Comparison of ENCODE assay signal across 26 cellular contexts in the genomic region with DNA sequence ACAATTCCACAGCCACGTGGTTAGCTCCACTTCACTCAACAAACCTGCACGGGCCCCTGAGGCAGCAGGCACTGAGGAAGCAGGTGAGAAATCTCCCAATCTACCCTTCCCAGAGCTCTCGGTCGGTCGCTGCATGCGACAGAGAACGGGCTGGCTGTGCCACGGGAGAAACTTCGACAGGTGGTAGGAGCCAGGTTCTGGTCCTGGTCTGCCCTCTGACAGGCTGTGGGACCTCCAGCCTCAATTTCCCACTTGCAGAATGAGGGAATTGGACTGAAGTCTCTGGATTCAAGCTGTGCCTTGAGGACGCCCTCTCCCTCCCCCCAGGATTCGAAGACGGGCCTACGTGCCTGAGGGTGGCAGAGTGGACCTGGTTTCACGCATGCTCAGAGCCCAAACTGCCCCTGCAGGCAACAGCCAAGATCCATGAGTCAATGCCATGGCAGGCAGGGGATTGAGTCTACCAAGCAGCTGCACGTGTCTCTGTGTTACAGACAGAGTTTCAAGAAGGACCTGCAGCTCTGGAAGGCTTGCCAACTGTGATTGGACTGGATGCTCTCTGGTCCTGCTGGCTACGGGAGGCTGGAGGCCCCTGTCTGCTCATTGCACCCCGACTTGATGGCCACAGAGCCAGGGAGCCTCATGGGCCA.
"Had no signal": no experiment of that assay in that cellular context is flagged by ENCODE, and none has a peak within 500 bp of the region (broad histone marks: within the 10 kb centered on the region; RNA-seq: fewer than 3 reads in every experiment).

No MANE protein-coding gene starts in this region.

- ATAC-seq: activated CD8-positive, alpha-beta T cell treated with anti-CD3 and anti-CD28 coated beads for 36 hours; activated naive CD8-positive, alpha-beta T cell treated with anti-CD3 and anti-CD28 coated beads, Interleukin-2, amount 50 U/mL, for 24 hours; left lung; mucosa of descending colon; right lobe of liver; stimulated activated effector memory CD8-positive, alpha-beta T cell treated with anti-CD3 and anti-CD28 coated beads, Interleukin-12 subunit alpha, Interleukin-12 subunit beta, amount 100 ng/mL, for 72 hours; upper lobe of right lung had no signal

- H3K9me3 ChIP-seq: left lung, mucosa of descending colon, right lobe of liver, upper lobe of right lung had no signal

- H3K27me3 Mint-ChIP-seq: activated B cell treated with CpG ODN at 0.5 μM for 24 hours; activated CD8-positive, alpha-beta T cell treated with anti-CD3 and anti-CD28 coated beads for 36 hours; activated naive CD4-positive, alpha-beta T cell treated with anti-CD3 and anti-CD28 coated beads, Interleukin-2, amount 50 U/mL, for 24 hours; activated naive CD8-positive, alpha-beta T cell treated with anti-CD3 and anti-CD28 coated beads, Interleukin-2, amount 50 U/mL, for 24 hours; stimulated activated naive CD8-positive, alpha-beta T cell treated with anti-CD3 and anti-CD28 coated beads, Interleukin-15, Interleukin-2, amounts not matched to agents 100 ng/mL and 50 ng/mL, for 24 hours had no signal

- H3K4me3 ChIP-seq: left lung, lung, mucosa of descending colon, right lobe of liver, upper lobe of right lung had no signal

- H3K27ac ChIP-seq: left lung, right lobe of liver, upper lobe of right lung had no signal

- H3K36me3 Mint-ChIP-seq: activated naive CD4-positive, alpha-beta T cell treated with anti-CD3 and anti-CD28 coated beads, Interleukin-2, amount 50 U/mL, for 24 hours; naive B cell; stimulated activated effector memory CD8-positive, alpha-beta T cell treated with anti-CD3 and anti-CD28 coated beads, Interleukin-12 subunit alpha, Interleukin-12 subunit beta, amount 100 ng/mL, for 72 hours had no signal

- H3K36me3 ChIP-seq: left lung, right lobe of liver, upper lobe of right lung had no signal

- H3K27me3 ChIP-seq: left lung, right lobe of liver, upper lobe of right lung had no signal

- H3K9me3 Mint-ChIP-seq: activated B cell treated with CpG ODN at 0.5 μM for 24 hours; activated CD8-positive, alpha-beta T cell treated with anti-CD3 and anti-CD28 coated beads for 36 hours; activated naive CD4-positive, alpha-beta T cell treated with anti-CD3 and anti-CD28 coated beads, Interleukin-2, amount 50 U/mL, for 24 hours; activated naive CD8-positive, alpha-beta T cell treated with anti-CD3 and anti-CD28 coated beads, Interleukin-2, amount 50 U/mL, for 24 hours; activated T-helper 2 cell treated with anti-CD3 and anti-CD28 coated beads, Interferon-gamma antibody, Interleukin-2, Interleukin-4, amounts not matched to agents 10 μg/mL and 5 μg/mL and 100 μg/mL, durations not matched to agents 14 hours and 24 hours and 36 hours; dendritic cell treated with granulocyte-macrophage colony-stimulating factor and Interleukin-4, amounts not matched to agents 40 ng/mL and 50 ng/mL, for 4 days; naive B cell; stimulated activated effector memory CD8-positive, alpha-beta T cell treated with anti-CD3 and anti-CD28 coated beads, Interleukin-12 subunit alpha, Interleukin-12 subunit beta, amount 100 ng/mL, for 72 hours; stimulated activated naive CD8-positive, alpha-beta T cell treated with anti-CD3 and anti-CD28 coated beads, Interleukin-15, Interleukin-2, amounts not matched to agents 100 ng/mL and 50 ng/mL, for 24 hours; T-helper 2 cell treated with Interferon-gamma antibody and Interleukin-4, amounts not matched to agents 5 μg/mL and 100 μg/mL, for 36 hours had no signal

- H3K4me1 ChIP-seq: left lung, right lobe of liver, upper lobe of right lung had no signal

- H3K27ac Mint-ChIP-seq: activated B cell treated with CpG ODN at 0.5 μM for 24 hours; activated CD8-positive, alpha-beta T cell treated with anti-CD3 and anti-CD28 coated beads for 36 hours; activated naive CD4-positive, alpha-beta T cell treated with anti-CD3 and anti-CD28 coated beads, Interleukin-2, amount 50 U/mL, for 24 hours; activated naive CD8-positive, alpha-beta T cell treated with anti-CD3 and anti-CD28 coated beads, Interleukin-2, amount 50 U/mL, for 24 hours; activated T-helper 2 cell treated with anti-CD3 and anti-CD28 coated beads, Interferon-gamma antibody, Interleukin-2, Interleukin-4, amounts not matched to agents 10 μg/mL and 5 μg/mL and 100 μg/mL, durations not matched to agents 14 hours and 24 hours and 36 hours; dendritic cell treated with granulocyte-macrophage colony-stimulating factor and Interleukin-4, amounts not matched to agents 40 ng/mL and 50 ng/mL, for 4 days; naive B cell; stimulated activated effector memory CD8-positive, alpha-beta T cell treated with anti-CD3 and anti-CD28 coated beads, Interleukin-12 subunit alpha, Interleukin-12 subunit beta, amount 100 ng/mL, for 72 hours; stimulated activated naive CD8-positive, alpha-beta T cell treated with anti-CD3 and anti-CD28 coated beads, Interleukin-15, Interleukin-2, amounts not matched to agents 100 ng/mL and 50 ng/mL, for 24 hours; T-helper 2 cell treated with Interferon-gamma antibody and Interleukin-4, amounts not matched to agents 5 μg/mL and 100 μg/mL, for 36 hours had no signal

- DNase-seq: activated B cell treated with CpG ODN at 0.5 μM for 24 hours; activated CD4-positive, alpha-beta T cell treated with anti-CD3 and anti-CD28 coated beads, Interleukin-2, amount 50 U/mL, for 1 hour; activated CD8-positive, alpha-beta T cell treated with anti-CD3 and anti-CD28 coated beads for 36 hours; activated naive CD8-positive, alpha-beta T cell treated with anti-CD3 and anti-CD28 coated beads, Interleukin-2, amount 50 U/mL, for 24 hours; activated T-cell treated with anti-CD3 and anti-CD28 coated beads, Interleukin-2, amount 50 U/mL, for 48 hours; amygdala; central memory CD4-positive, alpha-beta T cell; glutamatergic neuron; left lung; mesendoderm; mucosa of descending colon; naive B cell; occipital lobe; right lobe of liver; small intestine; stimulated activated CD4-positive, alpha-beta T cell treated with anti-CD3 and anti-CD28 coated beads, Interleukin-4, amount 100 ng/mL, for 24 hours; T-helper 1 cell; upper lobe of right lung had no signal

- H3K4me3 Mint-ChIP-seq: activated B cell treated with CpG ODN at 0.5 μM for 24 hours; activated CD8-positive, alpha-beta T cell treated with anti-CD3 and anti-CD28 coated beads for 36 hours; activated naive CD4-positive, alpha-beta T cell treated with anti-CD3 and anti-CD28 coated beads, Interleukin-2, amount 50 U/mL, for 24 hours; activated naive CD8-positive, alpha-beta T cell treated with anti-CD3 and anti-CD28 coated beads, Interleukin-2, amount 50 U/mL, for 24 hours; dendritic cell treated with granulocyte-macrophage colony-stimulating factor and Interleukin-4, amounts not matched to agents 40 ng/mL and 50 ng/mL, for 4 days; naive B cell; neural crest cell; stimulated activated effector memory CD8-positive, alpha-beta T cell treated with anti-CD3 and anti-CD28 coated beads, Interleukin-12 subunit alpha, Interleukin-12 subunit beta, amount 100 ng/mL, for 72 hours; stimulated activated naive CD8-positive, alpha-beta T cell treated with anti-CD3 and anti-CD28 coated beads, Interleukin-15, Interleukin-2, amounts not matched to agents 100 ng/mL and 50 ng/mL, for 24 hours; T-helper 2 cell treated with Interferon-gamma antibody and Interleukin-4, amounts not matched to agents 5 μg/mL and 100 μg/mL, for 36 hours had no signal
